In the genomic region with DNA sequence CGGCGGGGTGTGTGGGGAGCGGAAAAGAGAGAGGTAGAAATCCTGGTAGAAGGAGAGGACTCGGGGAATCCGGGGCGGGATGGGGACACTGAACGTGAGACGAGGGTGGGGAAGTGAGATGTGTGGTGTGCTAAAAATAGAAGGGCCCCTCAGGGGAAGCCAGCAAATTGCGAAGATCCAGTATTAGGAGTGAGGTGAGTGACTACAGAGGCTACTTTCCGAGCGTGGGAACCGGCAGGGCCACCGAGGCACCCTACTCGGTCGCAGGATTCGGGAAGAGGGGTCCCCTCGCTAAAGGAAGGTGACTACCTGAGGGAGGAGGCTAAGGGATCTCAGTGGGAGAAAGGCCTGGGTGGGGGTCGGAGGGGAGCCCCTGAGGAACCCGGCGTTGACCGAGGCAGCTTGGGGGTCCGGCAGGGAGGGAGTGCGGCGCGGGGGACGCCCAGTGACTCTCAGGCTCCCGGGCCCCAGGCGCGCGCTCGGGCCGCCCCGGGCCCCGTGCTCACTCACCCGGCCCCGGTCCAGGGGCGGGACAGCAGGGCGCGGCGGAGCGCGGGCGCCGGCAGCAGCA, we compare ENCODE assay signal across 8 cellular contexts. TPM values are rescaled to one million over a fixed set of nuclear protein-coding genes. Genes with fewer than 3 reads are reported as not detected.
DNase-seq lines count a peak whose midpoint lies in the region; ATAC-seq, FAIRE-seq and TF ChIP-seq lines count a peak whose summit lies in the region.

No MANE protein-coding gene starts in this region.

- TF ChIP-seq EP300 in tibial nerve (IDR thresholded peaks at IDR 0.05): no peak

- H3K4me3 Mint-ChIP-seq in activated CD4-positive, alpha-beta T cell treated with anti-CD3 and anti-CD28 coated beads, Interleukin-2, amount 10 ng/mL, durations not matched to agents 7 days and 5 days: peak overlapping the region; percentile 92

- no peak for TF ChIP-seq CTCF in brain microvascular endothelial cell (IDR thresholded peaks at IDR 0.05; ENCODE audit: low read depth, low read length, missing control alignments)
- TF ChIP-seq CTCF in liver (IDR thresholded peaks at IDR 0.05; ENCODE audit: low read depth, low read length, missing input control): no peak
- TF ChIP-seq CTCF in tibial nerve (IDR thresholded peaks at IDR 0.05): no peak
- TF ChIP-seq CTCF in D721Med (IDR thresholded peaks at IDR 0.05; ENCODE audit: insufficient read depth, missing control alignments): no peak

- H3K9me3 Mint-ChIP-seq in activated CD4-positive, alpha-beta T cell treated with anti-CD3 and anti-CD28 coated beads, Interleukin-2, amount 10 ng/mL, durations not matched to agents 7 days and 5 days: no peaks in the 10 kb centered on the region

- H3K4me1 Mint-ChIP-seq in activated CD4-positive, alpha-beta T cell treated with anti-CD3 and anti-CD28 coated beads, Interleukin-2, amount 10 ng/mL, durations not matched to agents 7 days and 5 days: peaks cover 34% of the 10 kb centered on the region

- H3K9me3 ChIP-seq in liver (ENCODE audit: control insufficient read depth in 4 of 4, low read length in 3 of 4) (no peaks in the 10 kb centered on the region), tibial nerve (no peaks in the 10 kb centered on the region)

- no peak for ATAC-seq in GM21381 (IDR thresholded peaks at IDR 0.05; ENCODE audit: unreplicated experiment)

- POLR2A ChIA-PET in activated CD4-positive, alpha-beta T cell treated with anti-CD3 and anti-CD28 coated beads, Interleukin-2, amount 10 ng/mL, durations not matched to agents 7 days and 5 days (lab: Charles Lee): interaction anchor here (1.0 kb wide), 1 partner anchor 15 kb away, joined by 3 read pairs; no protein-coding TSS in a partner anchor

- peak overlapping the region; percentile 90 for H3K27ac ChIP-seq in brain microvascular endothelial cell
- H3K27ac ChIP-seq in liver (ENCODE audit: low read depth in 1 of 2, low read length in 2 of 2): peak overlapping the region; percentile 85 to 94
- peak overlapping the region; percentile 67 to 94 (median 86) for H3K27ac ChIP-seq in tibial nerve

- CTCF ChIA-PET in activated CD4-positive, alpha-beta T cell treated with anti-CD3 and anti-CD28 coated beads, Interleukin-2, amount 10 ng/mL, durations not matched to agents 7 days and 5 days (lab: Charles Lee): interaction anchor here (0.6 to 1.2 kb wide), 8 partner anchors 11 to 212 kb away, joined by 3 to 7 read pairs (median 4); no protein-coding TSS in a partner anchor

- H3K27me3 ChIP-seq in brain microvascular endothelial cell (replicated peaks) (no peaks in the 10 kb centered on the region), liver (ENCODE audit: control insufficient read depth in 4 of 4, insufficient read depth in 4 of 4, low read length in 3 of 4) (no peaks in the 10 kb centered on the region), tibial nerve (no peaks in the 10 kb centered on the region)

- no peaks in the 10 kb centered on the region for H3K27me3 Mint-ChIP-seq in activated CD4-positive, alpha-beta T cell treated with anti-CD3 and anti-CD28 coated beads, Interleukin-2, amount 10 ng/mL, durations not matched to agents 7 days and 5 days

- peak overlapping the region; percentile 81 for H3K4me3 ChIP-seq in brain microvascular endothelial cell (ENCODE audit: low read depth, low read length)
- H3K4me3 ChIP-seq in liver (ENCODE audit: low read depth in 1 of 3, low read length in 3 of 3): peak overlapping the region; percentile 66 to 94 (median 88)
- peak overlapping the region; percentile 46 to 89 (median 74) for H3K4me3 ChIP-seq in tibial nerve

- WGBS in liver: under 1% methylated on average over 44 of the region's 44 CpGs
- 0 to 1% methylated on average over 18 to 32 of the region's 44 CpGs for WGBS in tibial nerve, 2 donors

- no peaks in the 10 kb centered on the region for H3K36me3 ChIP-seq in brain microvascular endothelial cell (replicated peaks)
- peaks cover 0 to 5% (median 3%) of the 10 kb centered on the region in 4 donors for H3K36me3 ChIP-seq in liver (ENCODE audit: control insufficient read depth in 4 of 4, insufficient read depth in 3 of 4, low read depth in 1 of 4, low read length in 3 of 4)
- peaks cover 0 to 13% (median 0%) of the 10 kb centered on the region in 3 donors for H3K36me3 ChIP-seq in tibial nerve

- peaks cover 10 to 49% (median 33%) of the 10 kb centered on the region in 4 donors for H3K4me1 ChIP-seq in liver (ENCODE audit: control insufficient read depth in 4 of 4, insufficient read depth in 4 of 4, low read length in 3 of 4)
- peaks cover 0 to 36% (median 13%) of the 10 kb centered on the region in 4 donors for H3K4me1 ChIP-seq in tibial nerve

- H3K36me3 Mint-ChIP-seq in activated CD4-positive, alpha-beta T cell treated with anti-CD3 and anti-CD28 coated beads, Interleukin-2, amount 10 ng/mL, durations not matched to agents 7 days and 5 days (ENCODE audit: low read depth): no peaks in the 10 kb centered on the region

- no peak for FAIRE-seq in D721Med (lab: Jason Lieb, UNC)

- TF ChIP-seq RAD21 in liver (IDR thresholded peaks at IDR 0.05): no peak

- peak overlapping the region; percentile 64 to 73 for H3K9ac ChIP-seq in liver (ENCODE audit: low read depth in 1 of 2, low read length in 2 of 2)

- TF ChIP-seq POLR2A in tibial nerve (IDR thresholded peaks at IDR 0.05): peak; percentile 33 to 77

- DNase-seq in activated CD4-positive, alpha-beta T cell treated with anti-CD3 and anti-CD28 coated beads, Interleukin-2, amount 10 ng/mL, durations not matched to agents 7 days and 5 days: peak; percentile 10
- DNase-seq in activated CD4-positive, alpha-beta T cell treated with anti-CD3 and anti-CD28 coated beads, Interleukin-2, amount 50 U/mL, for 4 hours: no peak
- DNase-seq in MV-4-11 (lab: John Stamatoyannopoulos, UW): peak; percentile 33
- no peak for DNase-seq in brain microvascular endothelial cell
- DNase-seq in tibial nerve (ENCODE audit: low spot score in 2 of 2): no peak
- no peak for DNase-seq in D721Med (ENCODE audit: insufficient read length, low spot score)

- in situ Hi-C loops in brain microvascular endothelial cell (cut with HindIII; ENCODE audit: low pct_ligation_motif_present, low sequenced_read_pairs): loop anchor here (10.0 kb wide), 1 partner anchor 183 kb away; no protein-coding TSS in a partner anchor

- H3K27ac Mint-ChIP-seq in activated CD4-positive, alpha-beta T cell treated with anti-CD3 and anti-CD28 coated beads, Interleukin-2, amount 10 ng/mL, durations not matched to agents 7 days and 5 days: peak overlapping the region; percentile 99

TF ChIP-seq in liver, 16 proteins besides CTCF, POLR2A, EP300 and RAD21 (continues in another document):
- TF ChIP-seq RXRA (IDR thresholded peaks at IDR 0.05) (no peak), HNF4A (conservative IDR thresholded peaks at IDR 0.05) (no peak), FOXA1 (IDR thresholded peaks at IDR 0.05) (no peak), GABPA (IDR thresholded peaks at IDR 0.05 in 1 of 2, conservative IDR thresholded peaks at IDR 0.05 in 1 of 2) (no peak), FOXA2 (IDR thresholded peaks at IDR 0.05) (no peak), TAF1 (conservative IDR thresholded peaks at IDR 0.05) (no peak), HNF4G (IDR thresholded peaks at IDR 0.05) (no peak), EGR1 (IDR thresholded peaks at IDR 0.05; ENCODE audit: low read depth in 2 of 2) (no peak)
- TF ChIP-seq, protein P1, sequence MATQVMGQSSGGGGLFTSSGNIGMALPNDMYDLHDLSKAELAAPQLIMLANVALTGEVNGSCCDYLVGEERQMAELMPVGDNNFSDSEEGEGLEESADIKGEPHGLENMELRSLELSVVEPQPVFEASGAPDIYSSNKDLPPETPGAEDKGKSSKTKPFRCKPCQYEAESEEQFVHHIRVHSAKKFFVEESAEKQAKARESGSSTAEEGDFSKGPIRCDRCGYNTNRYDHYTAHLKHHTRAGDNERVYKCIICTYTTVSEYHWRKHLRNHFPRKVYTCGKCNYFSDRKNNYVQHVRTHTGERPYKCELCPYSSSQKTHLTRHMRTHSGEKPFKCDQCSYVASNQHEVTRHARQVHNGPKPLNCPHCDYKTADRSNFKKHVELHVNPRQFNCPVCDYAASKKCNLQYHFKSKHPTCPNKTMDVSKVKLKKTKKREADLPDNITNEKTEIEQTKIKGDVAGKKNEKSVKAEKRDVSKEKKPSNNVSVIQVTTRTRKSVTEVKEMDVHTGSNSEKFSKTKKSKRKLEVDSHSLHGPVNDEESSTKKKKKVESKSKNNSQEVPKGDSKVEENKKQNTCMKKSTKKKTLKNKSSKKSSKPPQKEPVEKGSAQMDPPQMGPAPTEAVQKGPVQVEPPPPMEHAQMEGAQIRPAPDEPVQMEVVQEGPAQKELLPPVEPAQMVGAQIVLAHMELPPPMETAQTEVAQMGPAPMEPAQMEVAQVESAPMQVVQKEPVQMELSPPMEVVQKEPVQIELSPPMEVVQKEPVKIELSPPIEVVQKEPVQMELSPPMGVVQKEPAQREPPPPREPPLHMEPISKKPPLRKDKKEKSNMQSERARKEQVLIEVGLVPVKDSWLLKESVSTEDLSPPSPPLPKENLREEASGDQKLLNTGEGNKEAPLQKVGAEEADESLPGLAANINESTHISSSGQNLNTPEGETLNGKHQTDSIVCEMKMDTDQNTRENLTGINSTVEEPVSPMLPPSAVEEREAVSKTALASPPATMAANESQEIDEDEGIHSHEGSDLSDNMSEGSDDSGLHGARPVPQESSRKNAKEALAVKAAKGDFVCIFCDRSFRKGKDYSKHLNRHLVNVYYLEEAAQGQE (IDR thresholded peaks at IDR 0.05): no peak
- TF ChIP-seq, protein P2, sequence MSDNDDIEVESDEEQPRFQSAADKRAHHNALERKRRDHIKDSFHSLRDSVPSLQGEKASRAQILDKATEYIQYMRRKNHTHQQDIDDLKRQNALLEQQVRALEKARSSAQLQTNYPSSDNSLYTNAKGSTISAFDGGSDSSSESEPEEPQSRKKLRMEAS (IDR thresholded peaks at IDR 0.05): no peak

RNA-seq across cellular contexts. Expression of a gene that starts 0.3 kb away (rescaled TPM):
- total RNA-seq in activated CD4-positive, alpha-beta T cell treated with anti-CD3 and anti-CD28 coated beads, Interleukin-2, amount 10 ng/mL, durations not matched to agents 7 days and 5 days: 1 to 10 TPM; 4.3 to 5.9 TPM
- 100 to 1,000 TPM; 162 to 287 TPM for total RNA-seq in liver
- 100 to 1,000 TPM; 201 to 424 TPM for polyA plus RNA-seq in liver
- total RNA-seq in tibial nerve: 10 to 100 TPM; 31.2 to 42.0 (median 35.3) TPM

RNA-seq across cellular contexts. Expression of a gene that starts 42.6 kb away (rescaled TPM):
- not detected for total RNA-seq in activated CD4-positive, alpha-beta T cell treated with anti-CD3 and anti-CD28 coated beads, Interleukin-2, amount 10 ng/mL, durations not matched to agents 7 days and 5 days
- total RNA-seq in liver (not detected), tibial nerve (not detected)
- not detected for polyA plus RNA-seq in liver

RNA-seq across cellular contexts. Expression of a gene that starts 54.4 kb away (rescaled TPM):
- total RNA-seq in activated CD4-positive, alpha-beta T cell treated with anti-CD3 and anti-CD28 coated beads, Interleukin-2, amount 10 ng/mL, durations not matched to agents 7 days and 5 days: 10 to 100 TPM; 20.4 to 21.7 TPM
- total RNA-seq in liver (1 to 10 TPM; 2.6 to 7.4 TPM), tibial nerve (10 to 100 TPM in 2 of 4 donors, 1 to 10 TPM in 2; 3.6 to 19.2 (median 9.2) TPM)
- 1 to 10 TPM in 1 of 2 donors, under 1 TPM in 1; 0.88 to 3.4 TPM for polyA plus RNA-seq in liver

Comparison
In these comparisons a context has a peak if more than half of its experiments do, and no peak if none do; other contexts are left out.
1. DNase-seq: peak in activated CD4-positive, alpha-beta T cell treated with anti-CD3 and anti-CD28 coated beads, Interleukin-2, amount 10 ng/mL, durations not matched to agents 7 days and 5 days (single experiment) and MV-4-11 (single experiment); none in activated CD4-positive, alpha-beta T cell treated with anti-CD3 and anti-CD28 coated beads, Interleukin-2, amount 50 U/mL, for 4 hours (0 of 2), brain microvascular endothelial cell (single experiment), tibial nerve (0 of 2) and D721Med (single experiment).
2. RNA of a gene that starts 0.3 kb away (total RNA-seq): 162 to 287 TPM in liver and 31.2 to 42.0 TPM in tibial nerve; 4.3 to 5.9 TPM in activated CD4-positive, alpha-beta T cell treated with anti-CD3 and anti-CD28 coated beads, Interleukin-2, amount 10 ng/mL, durations not matched to agents 7 days and 5 days; every median in the first group is over 4 times any median in the second.
3. Peak in every context shown above with its lines, with median percentiles within 50 percentile points of each other: H3K27ac ChIP-seq and H3K4me3 ChIP-seq.